ENCODE assay signal across 8 cellular contexts in the genomic region with DNA sequence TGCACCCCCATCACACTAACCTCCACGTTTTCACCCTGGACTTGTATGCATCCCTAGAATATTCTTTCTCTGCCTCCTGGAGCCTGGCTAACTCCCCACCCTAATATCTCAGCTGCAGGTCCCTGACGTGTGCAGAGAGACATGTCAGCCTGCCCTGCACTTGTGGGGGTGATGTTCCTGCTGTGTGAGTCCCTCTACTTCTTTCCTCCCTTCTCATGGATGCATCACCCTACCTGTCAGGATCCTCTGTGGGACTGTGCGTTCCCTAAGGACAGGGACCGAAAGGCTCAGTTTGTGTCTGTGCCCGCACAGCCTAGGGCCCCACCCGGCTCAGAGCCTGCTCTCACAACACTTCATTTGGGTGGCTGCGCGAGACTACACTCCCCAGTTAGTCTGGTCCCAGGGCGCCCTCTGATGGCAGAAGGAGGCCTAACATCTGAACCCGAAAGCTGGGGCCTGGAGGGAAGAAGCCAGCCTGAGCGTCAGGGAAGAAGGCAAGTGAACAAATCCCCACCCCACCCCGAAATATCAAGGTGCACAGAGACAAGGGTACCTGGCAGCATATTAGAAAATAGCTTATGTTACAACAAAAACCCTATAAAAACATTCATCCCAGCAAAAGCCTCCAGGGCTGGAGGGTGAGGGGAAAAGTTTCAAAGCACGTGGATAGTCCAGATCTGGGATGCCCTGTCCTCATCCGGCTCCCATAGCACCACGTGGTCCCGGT. TPM values are rescaled to one million over a fixed set of nuclear protein-coding genes. Genes with fewer than 3 reads are reported as not detected.
DNase-seq lines count a peak whose midpoint lies in the region; ATAC-seq and TF ChIP-seq lines count a peak whose summit lies in the region.

No MANE protein-coding gene starts in this region.

- H3K27me3 Mint-ChIP-seq in activated CD8-positive, alpha-beta memory T cell treated with anti-CD3 and anti-CD28 coated beads, Interleukin-2, amount 10 ng/mL, durations not matched to agents 7 days and 5 days: no peaks in the 10 kb centered on the region
- H3K27me3 Mint-ChIP-seq in endodermal cell (ENCODE audit: insufficient read depth): no peaks in the 10 kb centered on the region

- H2AFZ ChIP-seq in OCI-LY1 (ENCODE audit: low read length): no peak overlapping the region

- CTCF ChIA-PET in activated CD8-positive, alpha-beta memory T cell treated with anti-CD3 and anti-CD28 coated beads, Interleukin-2, amount 10 ng/mL, durations not matched to agents 7 days and 5 days (lab: Charles Lee): interaction anchor here (0.6 to 28.6 kb wide), 40 partner anchors 8 to 179 kb away, joined by 3 to 1010 read pairs (median 5); partner anchors contain the start of genes C1orf232, CEP85, DHDDS and SH3BGRL3

- no peak overlapping the region for H3K4me3 ChIP-seq in GM12875 (ENCODE audit: low read depth, low read length)
- no peak overlapping the region for H3K4me3 ChIP-seq in OCI-LY1 (ENCODE audit: low read depth, low read length, poor library complexity, severe bottlenecking)
- no peak overlapping the region for H3K4me3 ChIP-seq in endodermal cell (ENCODE audit: low read length)
- no peak overlapping the region for H3K4me3 ChIP-seq in mucosa of descending colon

- no peaks in the 10 kb centered on the region for H3K27me3 ChIP-seq in OCI-LY1 (ENCODE audit: insufficient read depth, low read length)
- H3K27me3 ChIP-seq in endodermal cell (ENCODE audit: control insufficient read depth, insufficient read depth, low read length, poor library complexity, severe bottlenecking): no peaks in the 10 kb centered on the region

- H3K79me2 ChIP-seq in OCI-LY1 (ENCODE audit: insufficient read depth, low read length): peaks cover 16% of the 10 kb centered on the region

- H3K9me3 Mint-ChIP-seq in activated CD8-positive, alpha-beta memory T cell treated with anti-CD3 and anti-CD28 coated beads, Interleukin-2, amount 10 ng/mL, durations not matched to agents 7 days and 5 days (ENCODE audit: low read depth): no peaks in the 10 kb centered on the region
- no peaks in the 10 kb centered on the region for H3K9me3 Mint-ChIP-seq in endodermal cell

- H3K4me1 Mint-ChIP-seq in activated CD8-positive, alpha-beta memory T cell treated with anti-CD3 and anti-CD28 coated beads, Interleukin-2, amount 10 ng/mL, durations not matched to agents 7 days and 5 days: peaks cover 49% of the 10 kb centered on the region
- peaks cover 23% of the 10 kb centered on the region for H3K4me1 Mint-ChIP-seq in endodermal cell

- no peaks in the 10 kb centered on the region for H4K20me1 ChIP-seq in OCI-LY1 (ENCODE audit: insufficient read depth, low read length)

- H3K27ac ChIP-seq in OCI-LY1 (ENCODE audit: low read depth, low read length, poor library complexity, severe bottlenecking): peak overlapping the region; percentile 97
- H3K27ac ChIP-seq in endodermal cell (ENCODE audit: low read depth, low read length): no peak overlapping the region

- no peaks in the 10 kb centered on the region for H3K9me2 ChIP-seq in OCI-LY1 (ENCODE audit: low read depth, low read length)

- intact Hi-C loops in mucosa of descending colon (cut with DNase I, micrococcal nuclease): loop anchor here (5.0 kb wide), 1 partner anchor 44 kb away; no protein-coding TSS in a partner anchor

- DNase-seq in HS-27A (ENCODE audit: low read depth) (peak; percentile 71), endodermal cell (peak; percentile 98), mucosa of descending colon (peak; percentile 93 to 97 (median 96))
- peak; percentile 97 for DNase-seq in activated CD8-positive, alpha-beta memory T cell treated with anti-CD3 and anti-CD28 coated beads, Interleukin-2, amount 10 ng/mL, durations not matched to agents 7 days and 5 days
- DNase-seq in stimulated activated CD8-positive, alpha-beta memory T cell treated with anti-CD3 and anti-CD28 coated beads, Interleukin-2, amount 100 ng/mL, for 48 hours (ENCODE audit: low read depth in 2 of 2): peak; percentile 85 to 93

- no peaks in the 10 kb centered on the region; the same call in 1 of the 2 replicates for H3F3A ChIP-seq in OCI-LY1 (ENCODE audit: insufficient read depth, low read length)

- peak overlapping the region; percentile 79; the same call in 1 of the 2 replicates for H3K4me2 ChIP-seq in OCI-LY1 (ENCODE audit: low read length)

- H3K9me3 ChIP-seq in OCI-LY1 (ENCODE audit: low read length) (no peaks in the 10 kb centered on the region), endodermal cell (ENCODE audit: control insufficient read depth, low read length) (no peaks in the 10 kb centered on the region), mucosa of descending colon (no peaks in the 10 kb centered on the region)

- peak overlapping the region; percentile 95 for H3K27ac Mint-ChIP-seq in activated CD8-positive, alpha-beta memory T cell treated with anti-CD3 and anti-CD28 coated beads, Interleukin-2, amount 10 ng/mL, durations not matched to agents 7 days and 5 days
- no peak overlapping the region for H3K27ac Mint-ChIP-seq in endodermal cell

- peak; percentile 89 for TF ChIP-seq CTCF in GM12875 (IDR thresholded peaks at IDR 0.05; ENCODE audit: borderline replicate concordance, insufficient read depth, low read depth, low read length)
- peak; percentile 96 for TF ChIP-seq CTCF in OCI-LY1 (IDR thresholded peaks at IDR 0.05; ENCODE audit: low read length)
- peak; percentile 91 for TF ChIP-seq CTCF in endodermal cell (conservative IDR thresholded peaks at IDR 0.05)
- TF ChIP-seq CTCF in mucosa of descending colon (IDR thresholded peaks at IDR 0.05): peak; percentile 72

- peaks cover 49% of the 10 kb centered on the region for H3K36me3 ChIP-seq in OCI-LY1 (ENCODE audit: insufficient read depth, low read length)
- H3K36me3 ChIP-seq in endodermal cell (ENCODE audit: control insufficient read depth, insufficient read depth, low read length): no peaks in the 10 kb centered on the region
- H3K36me3 ChIP-seq in mucosa of descending colon (ENCODE audit: low read depth): no peaks in the 10 kb centered on the region

- peaks cover 56% of the 10 kb centered on the region for H3K36me3 Mint-ChIP-seq in activated CD8-positive, alpha-beta memory T cell treated with anti-CD3 and anti-CD28 coated beads, Interleukin-2, amount 10 ng/mL, durations not matched to agents 7 days and 5 days
- peaks cover 30% of the 10 kb centered on the region for H3K36me3 Mint-ChIP-seq in endodermal cell (ENCODE audit: low read depth)

- ATAC-seq in activated CD8-positive, alpha-beta memory T cell treated with anti-CD3 and anti-CD28 coated beads, Interleukin-2, amount 10 ng/mL, durations not matched to agents 7 days and 5 days: peak; percentile 74
- ATAC-seq in mucosa of descending colon: peak; percentile 93
- ATAC-seq in HG02938 (IDR thresholded peaks at IDR 0.05; ENCODE audit: unreplicated experiment): no peak

- peak overlapping the region; percentile 36; the same call in 1 of the 2 replicates for H3K9ac ChIP-seq in OCI-LY1 (ENCODE audit: low read length)
- no peak overlapping the region for H3K9ac ChIP-seq in endodermal cell (ENCODE audit: extremely low read depth, low read length, poor library complexity, severe bottlenecking)

- H3K4me3 Mint-ChIP-seq in activated CD8-positive, alpha-beta memory T cell treated with anti-CD3 and anti-CD28 coated beads, Interleukin-2, amount 10 ng/mL, durations not matched to agents 7 days and 5 days: peak overlapping the region; percentile 73
- H3K4me3 Mint-ChIP-seq in endodermal cell: no peak overlapping the region

- WGBS in endodermal cell (ENCODE audit: insufficient coverage in 1 of 2, insufficient read length in 1 of 2), 2 experiments: 44 to 67% methylated on average over 1 to 16 of the region's 16 CpGs

- H3K4me1 ChIP-seq in OCI-LY1 (ENCODE audit: insufficient read depth, low read length, severe bottlenecking): peaks cover 47% of the 10 kb centered on the region
- no peaks in the 10 kb centered on the region for H3K4me1 ChIP-seq in endodermal cell (ENCODE audit: control insufficient read depth, insufficient read depth, low read length)
- peaks cover 5% of the 10 kb centered on the region for H3K4me1 ChIP-seq in mucosa of descending colon (ENCODE audit: low read depth)

RNA-seq across cellular contexts. Expression of gene CD52, which starts 3.7 kb away (rescaled TPM):
- total RNA-seq in activated CD8-positive, alpha-beta memory T cell treated with anti-CD3 and anti-CD28 coated beads, Interleukin-2, amount 10 ng/mL, durations not matched to agents 7 days and 5 days: 100 to 1,000 TPM; 951 to 971 TPM
- total RNA-seq in endodermal cell (1 to 10 TPM; 3.7 to 4.4 TPM), mucosa of descending colon (10 to 100 TPM in 2 of 3 donors, 1 to 10 TPM in 1; 6.9 to 17.8 (median 13.1) TPM)
- polyA plus RNA-seq in endodermal cell (2013, experiment 1 of 2): 0.82 TPM
- polyA plus RNA-seq in endodermal cell (2013, experiment 2 of 2): not detected

RNA-seq across cellular contexts. Expression of gene UBXN11, which starts 15.0 kb away (rescaled TPM):
- 10 to 100 TPM; 27.7 to 39.3 TPM for total RNA-seq in activated CD8-positive, alpha-beta memory T cell treated with anti-CD3 and anti-CD28 coated beads, Interleukin-2, amount 10 ng/mL, durations not matched to agents 7 days and 5 days
- total RNA-seq in endodermal cell: 10 to 100 TPM; 24.3 to 30.3 TPM
- polyA plus RNA-seq in endodermal cell (2013, experiment 1 of 2): 18.5 TPM
- polyA plus RNA-seq in endodermal cell (2013, experiment 2 of 2): 19.1 TPM
- total RNA-seq in mucosa of descending colon: 10 to 100 TPM; 12.9 to 17.9 (median 16.4) TPM

RNA-seq across cellular contexts. Expression of gene CRYBG2, which starts 32.5 kb away (rescaled TPM):
- total RNA-seq in activated CD8-positive, alpha-beta memory T cell treated with anti-CD3 and anti-CD28 coated beads, Interleukin-2, amount 10 ng/mL, durations not matched to agents 7 days and 5 days: 1 to 10 TPM; 5.7 to 8.6 TPM
- total RNA-seq in endodermal cell (10 to 100 TPM in 1 of 2 donors, 1 to 10 TPM in 1; 9.0 to 15.1 TPM), mucosa of descending colon (10 to 100 TPM; 19.4 to 27.7 (median 19.6) TPM)
- polyA plus RNA-seq in endodermal cell (2013, experiment 1 of 2): 5.9 TPM
- 4.4 TPM for polyA plus RNA-seq in endodermal cell (2013, experiment 2 of 2)

RNA-seq across cellular contexts. Expression of gene SH3BGRL3, which starts 41.6 kb away (rescaled TPM):
- 100 to 1,000 TPM; 562 to 632 TPM for total RNA-seq in activated CD8-positive, alpha-beta memory T cell treated with anti-CD3 and anti-CD28 coated beads, Interleukin-2, amount 10 ng/mL, durations not matched to agents 7 days and 5 days
- total RNA-seq in endodermal cell (100 to 1,000 TPM; 119 to 132 TPM), mucosa of descending colon (100 to 1,000 TPM; 156 to 422 (median 385) TPM)
- 187 TPM for polyA plus RNA-seq in endodermal cell (2013, experiment 1 of 2)
- 194 TPM for polyA plus RNA-seq in endodermal cell (2013, experiment 2 of 2)

RNA-seq across cellular contexts. Expression of gene ZNF683, which starts 51.1 kb away (rescaled TPM):
- 10 to 100 TPM in 1 of 2 experiments, 1 to 10 TPM in 1; 7.0 to 26.3 TPM for total RNA-seq in activated CD8-positive, alpha-beta memory T cell treated with anti-CD3 and anti-CD28 coated beads, Interleukin-2, amount 10 ng/mL, durations not matched to agents 7 days and 5 days
- total RNA-seq in endodermal cell: not detected
- polyA plus RNA-seq in endodermal cell (2013, experiment 1 of 2): not detected
- not detected for polyA plus RNA-seq in endodermal cell (2013, experiment 2 of 2)
- 1 to 10 TPM in 1 of 3 donors, under 1 TPM in 1, not detected in 1; 0.19 to 1.0 TPM for total RNA-seq in mucosa of descending colon

Comparison
In these comparisons a context has a peak if more than half of its experiments do, and no peak if none do; other contexts are left out.
1. RNA of gene CD52, which starts 3.7 kb away (total RNA-seq): 951 to 971 TPM in activated CD8-positive, alpha-beta memory T cell treated with anti-CD3 and anti-CD28 coated beads, Interleukin-2, amount 10 ng/mL, durations not matched to agents 7 days and 5 days; 6.9 to 17.8 TPM in mucosa of descending colon and 3.7 to 4.4 TPM in endodermal cell; every median in the first group is over 10 times any median in the second.
2. Peak in every context shown above with its lines, with median percentiles within 50 percentile points of each other: CTCF ChIP-seq and DNase-seq.